In genomic region chr16:70380205-70380918, GRCh38 we compare ENCODE assay signal across 8 cellular contexts. TPM values are rescaled to one million over a fixed set of nuclear protein-coding genes. Genes with fewer than 3 reads are reported as not detected.
DNase-seq lines count a peak whose midpoint lies in the region; ATAC-seq, FAIRE-seq and TF ChIP-seq lines count a peak whose summit lies in the region.

No MANE protein-coding gene starts in this region.

- peak overlapping the region; percentile 60 for H3K4me2 ChIP-seq in endothelial cell of umbilical vein (ENCODE audit: insufficient read depth, low read length)

- H4K20me1 ChIP-seq in endothelial cell of umbilical vein (replicated peaks; ENCODE audit: control insufficient read depth, extremely low read depth, insufficient read depth, low read length): no peaks in the 10 kb centered on the region

- TF ChIP-seq CTCF in GM12865 (IDR thresholded peaks at IDR 0.05; ENCODE audit: insufficient read depth, low read depth, low read length, missing control alignments) (no peak), endothelial cell of umbilical vein (IDR thresholded peaks at IDR 0.05; ENCODE audit: extremely low read depth in 1 of 2, insufficient read depth in 1 of 2, low read depth in 1 of 2, low read length in 2 of 2) (no peak)

- H3K9ac ChIP-seq in endothelial cell of umbilical vein (replicated peaks; ENCODE audit: extremely low read depth, insufficient read depth, low read length): peak overlapping the region; percentile 65

- intact Hi-C loops in endothelial cell of umbilical vein (cut with micrococcal nuclease): loop anchor here (2.0 kb wide), 1 partner anchor 96 kb away; no protein-coding TSS in a partner anchor

- peak; percentile 62 for FAIRE-seq in endothelial cell of umbilical vein (lab: Jason Lieb, UNC)

- peaks cover 0 to 12% of the 10 kb centered on the region in 2 experiments for H3K36me3 ChIP-seq in endothelial cell of umbilical vein (ENCODE audit: control insufficient read depth in 2 of 2, extremely low read depth in 1 of 2, insufficient read depth in 2 of 2, low read length in 2 of 2)

- H3K4me1 Mint-ChIP-seq in activated CD8-positive, alpha-beta memory T cell treated with anti-CD3 and anti-CD28 coated beads, Interleukin-2, amount 10 ng/mL, durations not matched to agents 7 days and 5 days: peaks cover 16% of the 10 kb centered on the region

- CTCF ChIA-PET in activated CD8-positive, alpha-beta memory T cell treated with anti-CD3 and anti-CD28 coated beads, Interleukin-2, amount 10 ng/mL, durations not matched to agents 7 days and 5 days (lab: Charles Lee): interaction anchor here (0.7 to 3.3 kb wide), 15 partner anchors 8 to 144 kb away, joined by 3 to 19 read pairs (median 5); partner anchors contain the start of genes COG4, DDX19A, DDX19B and SF3B3
- CTCF ChIA-PET in endothelial cell of umbilical vein (lab: Charles Lee): interaction anchor here (0.7 to 2.8 kb wide), 14 partner anchors 10 to 150 kb away, joined by 3 to 23 read pairs (median 5); partner anchors contain the start of genes FCSK and ST3GAL2

- H3K27me3 ChIP-seq in endothelial cell of umbilical vein (ENCODE audit: control insufficient read depth in 2 of 2, insufficient read depth in 2 of 2, low read length in 2 of 2): no peaks in the 10 kb centered on the region

- H3K4me1 ChIP-seq in endothelial cell of umbilical vein (ENCODE audit: control insufficient read depth, extremely low read depth, insufficient read depth, low read length): peaks cover 6% of the 10 kb centered on the region

- H3K27me3 Mint-ChIP-seq in activated CD8-positive, alpha-beta memory T cell treated with anti-CD3 and anti-CD28 coated beads, Interleukin-2, amount 10 ng/mL, durations not matched to agents 7 days and 5 days: no peaks in the 10 kb centered on the region

- H3K9me3 ChIP-seq in endothelial cell of umbilical vein (replicated peaks; ENCODE audit: control insufficient read depth, insufficient read depth, low read length): no peaks in the 10 kb centered on the region

- no peak overlapping the region for H3K27ac ChIP-seq in endothelial cell of umbilical vein (ENCODE audit: insufficient read depth, low read depth, low read length)

- peaks cover 11% of the 10 kb centered on the region for H3K36me3 Mint-ChIP-seq in activated CD8-positive, alpha-beta memory T cell treated with anti-CD3 and anti-CD28 coated beads, Interleukin-2, amount 10 ng/mL, durations not matched to agents 7 days and 5 days

- H3K27ac Mint-ChIP-seq in activated CD8-positive, alpha-beta memory T cell treated with anti-CD3 and anti-CD28 coated beads, Interleukin-2, amount 10 ng/mL, durations not matched to agents 7 days and 5 days: peak overlapping the region; percentile 93

- H3K9me3 Mint-ChIP-seq in activated CD8-positive, alpha-beta memory T cell treated with anti-CD3 and anti-CD28 coated beads, Interleukin-2, amount 10 ng/mL, durations not matched to agents 7 days and 5 days (ENCODE audit: low read depth): no peaks in the 10 kb centered on the region

- ATAC-seq in HG02678 (IDR thresholded peaks at IDR 0.05; ENCODE audit: unreplicated experiment): peak; percentile 23
- ATAC-seq in activated CD8-positive, alpha-beta memory T cell treated with anti-CD3 and anti-CD28 coated beads, Interleukin-2, amount 10 ng/mL, durations not matched to agents 7 days and 5 days: peak; percentile 13
- no peak for ATAC-seq in GM19455 (IDR thresholded peaks at IDR 0.05; ENCODE audit: unreplicated experiment)

- BruUV-seq in endothelial cell of umbilical vein (replicated peaks; lab: Mats Ljungman, UMichigan): no TSS peak

- H3K4me3 Mint-ChIP-seq in activated CD8-positive, alpha-beta memory T cell treated with anti-CD3 and anti-CD28 coated beads, Interleukin-2, amount 10 ng/mL, durations not matched to agents 7 days and 5 days: peak overlapping the region; percentile 92

- H2AFZ ChIP-seq in endothelial cell of umbilical vein (ENCODE audit: low read depth, low read length): no peak overlapping the region

- POLR2A ChIA-PET in endothelial cell of umbilical vein (lab: Charles Lee): interaction anchor here (0.6 to 1.9 kb wide), 3 partner anchors 28 to 144 kb away, joined by 3 to 8 read pairs (median 4); partner anchors contain the start of gene DDX19A

- H3K79me2 ChIP-seq in endothelial cell of umbilical vein (ENCODE audit: control insufficient read depth, insufficient read depth, low read length): peaks cover 10% of the 10 kb centered on the region

- H3K4me3 ChIP-seq in GM12865 (ENCODE audit: low read depth, low read length): peak overlapping the region; percentile 57
- peak overlapping the region; percentile 51 to 59 (median 54) for H3K4me3 ChIP-seq in endothelial cell of umbilical vein (replicated peaks in 1 of 3; ENCODE audit: insufficient read depth in 1 of 3, low read depth in 1 of 3, low read length in 3 of 3)

- no peaks in the 10 kb centered on the region for H3K9me1 ChIP-seq in endothelial cell of umbilical vein (replicated peaks; ENCODE audit: control insufficient read depth, extremely low read depth, insufficient read depth, low read length)

- dilution Hi-C loops in endothelial cell of umbilical vein (cut with MboI; ENCODE audit: extremely low pct_ligation_motif_present, low sequenced_read_pairs): no loop called here

- no peak for TF ChIP-seq POLR2A in endothelial cell of umbilical vein (IDR thresholded peaks at IDR 0.05; ENCODE audit: low read depth, low read length)

- DNase-seq in GM12865 (ENCODE audit: low read depth) (peak; percentile 79), NCI-H226 (peak; percentile 91), endothelial cell of umbilical vein (ENCODE audit: low read depth, low spot score) (peak; percentile 46), myocyte (ENCODE audit: low read depth) (peak; percentile 89)
- peak; percentile 86 for DNase-seq in activated CD8-positive, alpha-beta memory T cell treated with anti-CD3 and anti-CD28 coated beads, Interleukin-2, amount 10 ng/mL, durations not matched to agents 7 days and 5 days
- peak; percentile 59 for DNase-seq in stimulated activated CD8-positive, alpha-beta memory T cell treated with anti-CD3 and anti-CD28 coated beads, Interleukin-7, amount 100 ng/mL, for 24 hours (ENCODE audit: low read depth)

TF ChIP-seq in endothelial cell of umbilical vein, 7 proteins besides CTCF, POLR2A, EP300 and RAD21:
- TF ChIP-seq MYC (IDR thresholded peaks at IDR 0.05; ENCODE audit: low read depth, low read length) (no peak), JUN (IDR thresholded peaks at IDR 0.05; ENCODE audit: borderline replicate concordance, insufficient read depth, insufficient read length, low read depth) (no peak), EZH2 (IDR thresholded peaks at IDR 0.05; ENCODE audit: borderline replicate concordance, low read depth, low read length, severe bottlenecking) (no peak), FOS (IDR thresholded peaks at IDR 0.05; ENCODE audit: borderline replicate concordance, insufficient read depth, low read length) (no peak), POLR2AphosphoS5 (IDR thresholded peaks at IDR 0.05; ENCODE audit: insufficient read depth, low read depth, low read length) (no peak), GATA2 (IDR thresholded peaks at IDR 0.05; ENCODE audit: insufficient read depth, insufficient read length, low read depth, low read length) (no peak)
- TF ChIP-seq, protein P1, sequence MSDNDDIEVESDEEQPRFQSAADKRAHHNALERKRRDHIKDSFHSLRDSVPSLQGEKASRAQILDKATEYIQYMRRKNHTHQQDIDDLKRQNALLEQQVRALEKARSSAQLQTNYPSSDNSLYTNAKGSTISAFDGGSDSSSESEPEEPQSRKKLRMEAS (IDR thresholded peaks at IDR 0.05; ENCODE audit: insufficient read depth, insufficient read length): no peak

RNA-seq across cellular contexts. Expression of gene DDX19A, which starts 33.7 kb away (rescaled TPM):
- total RNA-seq in activated CD8-positive, alpha-beta memory T cell treated with anti-CD3 and anti-CD28 coated beads, Interleukin-2, amount 10 ng/mL, durations not matched to agents 7 days and 5 days: 10 to 100 TPM; 33.9 to 46.0 TPM
- total RNA-seq in endothelial cell of umbilical vein: 41.3 and 41.6 TPM in 2 replicates
- polyA plus RNA-seq in endothelial cell of umbilical vein: 21.7 and 26.5 TPM in 2 replicates
- polyA plus RNA-seq in endothelial cell of umbilical vein (2011; cell fraction: cytosol; rRNA removed): 37.8 and 42.1 TPM in 2 replicates
- polyA plus RNA-seq in endothelial cell of umbilical vein (2011; cell fraction: nucleus; rRNA removed): 36.4 and 37.2 TPM in 2 replicates
- 36.9 and 42.9 TPM in 2 replicates for polyA plus RNA-seq in endothelial cell of umbilical vein (2012)
- polyA minus RNA-seq in endothelial cell of umbilical vein: 37.6 and 45.8 TPM in 2 replicates
- 41.9 TPM for polyA minus RNA-seq in endothelial cell of umbilical vein (2011; cell fraction: cytosol; rRNA and poly(A)+ RNA removed)
- 23.4 and 23.9 TPM in 2 replicates for polyA minus RNA-seq in endothelial cell of umbilical vein (2011; cell fraction: nucleus; rRNA and poly(A)+ RNA removed)
- total RNA-seq in myocyte: 43.2 and 43.7 TPM in 2 replicates
- 37.5 TPM for polyA plus RNA-seq in myocyte (2012)

RNA-seq across cellular contexts. Expression of gene ST3GAL2, which starts 58.5 kb away (rescaled TPM):
- total RNA-seq in activated CD8-positive, alpha-beta memory T cell treated with anti-CD3 and anti-CD28 coated beads, Interleukin-2, amount 10 ng/mL, durations not matched to agents 7 days and 5 days: 10 to 100 TPM; 23.6 to 34.2 TPM
- total RNA-seq in endothelial cell of umbilical vein (50.2 and 50.4 TPM in 2 replicates), myocyte (14.4 and 16.5 TPM in 2 replicates)
- polyA plus RNA-seq in endothelial cell of umbilical vein: 23.0 and 33.3 TPM in 2 replicates
- polyA plus RNA-seq in endothelial cell of umbilical vein (2011; cell fraction: cytosol; rRNA removed): 25.7 and 28.4 TPM in 2 replicates
- 23.1 and 27.7 TPM in 2 replicates for polyA plus RNA-seq in endothelial cell of umbilical vein (2011; cell fraction: nucleus; rRNA removed)
- 22.1 and 34.0 TPM in 2 replicates for polyA plus RNA-seq in endothelial cell of umbilical vein (2012)
- polyA minus RNA-seq in endothelial cell of umbilical vein: 72.3 and 84.6 TPM in 2 replicates
- 19.8 TPM for polyA minus RNA-seq in endothelial cell of umbilical vein (2011; cell fraction: cytosol; rRNA and poly(A)+ RNA removed)
- polyA minus RNA-seq in endothelial cell of umbilical vein (2011; cell fraction: nucleus; rRNA and poly(A)+ RNA removed): 29.8 and 45.1 TPM in 2 replicates
- 22.7 TPM for polyA plus RNA-seq in myocyte (2012)
